ENCODE assay signal across 11 cellular contexts in genomic region chr5:2752059-2752874, GRCh38. TPM values are rescaled to one million over a fixed set of nuclear protein-coding genes. Genes with fewer than 3 reads are reported as not detected.
DNase-seq lines count a peak whose midpoint lies in the region; ATAC-seq and TF ChIP-seq lines count a peak whose summit lies in the region.
"Had no signal": no experiment of that assay in that cellular context is flagged by ENCODE, and none has a peak within 500 bp of the region (broad histone marks: within the 10 kb centered on the region; RNA-seq: fewer than 3 reads in every experiment).

No MANE protein-coding gene starts in this region.

- H3K9me3 ChIP-seq in upper lobe of right lung, result no peaks in the 10 kb centered on the region
- H3K9me3 ChIP-seq: neutrophil had no signal

- ATAC-seq in activated CD8-positive, alpha-beta memory T cell treated with anti-CD3 and anti-CD28 coated beads, Interleukin-2, amount 10 ng/mL, durations not matched to agents 7 days and 5 days, result no peak
- ATAC-seq in upper lobe of right lung, result peak; percentile 66
- no peak for ATAC-seq in HG03432 (IDR thresholded peaks at IDR 0.05; ENCODE audit: unreplicated experiment)

- H3K27ac Mint-ChIP-seq in activated CD8-positive, alpha-beta memory T cell treated with anti-CD3 and anti-CD28 coated beads, Interleukin-2, amount 10 ng/mL, durations not matched to agents 7 days and 5 days, result peak overlapping the region; percentile 68
- H3K27ac Mint-ChIP-seq in brain, result peak overlapping the region in 2 of 5 experiments; percentile 91 to 96
- H3K27ac Mint-ChIP-seq: CD4-positive, alpha-beta T cell had no signal

- no peak overlapping the region for H3K4me3 Mint-ChIP-seq in activated CD8-positive, alpha-beta memory T cell treated with anti-CD3 and anti-CD28 coated beads, Interleukin-2, amount 10 ng/mL, durations not matched to agents 7 days and 5 days
- H3K4me3 Mint-ChIP-seq in brain, result peak overlapping the region; percentile 61 to 92 (median 87)
- H3K4me3 Mint-ChIP-seq: CD4-positive, alpha-beta T cell had no signal

- H3K27me3 Mint-ChIP-seq in activated CD8-positive, alpha-beta memory T cell treated with anti-CD3 and anti-CD28 coated beads, Interleukin-2, amount 10 ng/mL, durations not matched to agents 7 days and 5 days, result peaks cover 61% of the 10 kb centered on the region
- H3K27me3 Mint-ChIP-seq in brain, result peaks cover 82% of the 10 kb centered on the region

- peaks cover 9% of the 10 kb centered on the region for H3K4me1 Mint-ChIP-seq in activated CD8-positive, alpha-beta memory T cell treated with anti-CD3 and anti-CD28 coated beads, Interleukin-2, amount 10 ng/mL, durations not matched to agents 7 days and 5 days
- H3K4me1 Mint-ChIP-seq in brain, result peaks cover 58% of the 10 kb centered on the region

- no peaks in the 10 kb centered on the region for H3K36me3 ChIP-seq in upper lobe of right lung
- H3K36me3 ChIP-seq: neutrophil had no signal

- intact Hi-C loops in upper lobe of right lung (cut with DNase I), result no loop called here

- H3K27me3 ChIP-seq in upper lobe of right lung, result peaks cover 82% of the 10 kb centered on the region

- H3K4me1 ChIP-seq in upper lobe of right lung, result peaks cover 1% of the 10 kb centered on the region

- TF ChIP-seq CTCF in brain (conservative IDR thresholded peaks at IDR 0.05) (no peak), upper lobe of right lung (IDR thresholded peaks at IDR 0.05) (no peak)

- H3K27ac ChIP-seq in upper lobe of right lung, result peak overlapping the region; percentile 88
- H3K27ac ChIP-seq: neutrophil had no signal

- H3K4me3 ChIP-seq in upper lobe of right lung, result peak overlapping the region; percentile 54

- H3K9me3 Mint-ChIP-seq in activated CD8-positive, alpha-beta memory T cell treated with anti-CD3 and anti-CD28 coated beads, Interleukin-2, amount 10 ng/mL, durations not matched to agents 7 days and 5 days (ENCODE audit: low read depth), result peaks cover 4% of the 10 kb centered on the region
- H3K9me3 Mint-ChIP-seq in brain, result peaks cover 3 to 11% (median 8%) of the 10 kb centered on the region in 5 experiments
- H3K9me3 Mint-ChIP-seq: CD4-positive, alpha-beta T cell had no signal

- CTCF ChIA-PET in activated CD8-positive, alpha-beta memory T cell treated with anti-CD3 and anti-CD28 coated beads, Interleukin-2, amount 10 ng/mL, durations not matched to agents 7 days and 5 days (lab: Charles Lee), result no interaction called here

- peaks cover 11% of the 10 kb centered on the region for H3K36me3 Mint-ChIP-seq in activated CD8-positive, alpha-beta memory T cell treated with anti-CD3 and anti-CD28 coated beads, Interleukin-2, amount 10 ng/mL, durations not matched to agents 7 days and 5 days
- H3K36me3 Mint-ChIP-seq in brain, result peaks cover 17% of the 10 kb centered on the region

- DNase-seq in activated CD8-positive, alpha-beta memory T cell treated with anti-CD3 and anti-CD28 coated beads, Interleukin-2, amount 10 ng/mL, durations not matched to agents 7 days and 5 days, result no peak
- no peak for DNase-seq in activated CD8-positive, alpha-beta memory T cell treated with anti-CD3 and anti-CD28 coated beads for 24 hours
- DNase-seq in kidney tubule cell (ENCODE audit: low spot score) (peak; percentile 52), upper lobe of right lung (peak; percentile 90), OCI-M2 (lab: John Stamatoyannopoulos, UW; ENCODE audit: unreplicated experiment) (no peak), NCI-H526 treated with DMSO at 0.1 percent for 48 hours (lab: John Stamatoyannopoulos, UW) (no peak)
- DNase-seq: CD4-positive, alpha-beta T cell; NK-92 treated with Interleukin-12 subunit alpha and Interleukin-12 subunit beta, amount 100 ng/mL, for 24 hours had no signal

RNA-seq across cellular contexts. Expression of gene IRX2, which starts 0.8 kb away (rescaled TPM):
- not detected for total RNA-seq in activated CD8-positive, alpha-beta memory T cell treated with anti-CD3 and anti-CD28 coated beads, Interleukin-2, amount 10 ng/mL, durations not matched to agents 7 days and 5 days
- 10.3 TPM for polyA plus RNA-seq in brain (ENCODE audit: insufficient read depth, low read depth, low replicate concordance)
- total RNA-seq in upper lobe of right lung, result 56.4 TPM
- total RNA-seq: CD4-positive, alpha-beta T cell had no signal

Comparison
In these comparisons a context has a peak if more than half of its experiments do, and no peak if none do; other contexts are left out.
1. DNase-seq: peak in kidney tubule cell (single experiment) and upper lobe of right lung (single experiment); none in activated CD8-positive, alpha-beta memory T cell treated with anti-CD3 and anti-CD28 coated beads, Interleukin-2, amount 10 ng/mL, durations not matched to agents 7 days and 5 days (single experiment), activated CD8-positive, alpha-beta memory T cell treated with anti-CD3 and anti-CD28 coated beads for 24 hours (single experiment), OCI-M2 (single experiment) and NCI-H526 treated with DMSO at 0.1 percent for 48 hours (single experiment).
2. RNA of gene IRX2, which starts 0.8 kb away (total RNA-seq): 56.4 TPM in upper lobe of right lung (single experiment); not detected in activated CD8-positive, alpha-beta memory T cell treated with anti-CD3 and anti-CD28 coated beads, Interleukin-2, amount 10 ng/mL, durations not matched to agents 7 days and 5 days; every median in the first group is over 10 times any median in the second.